1 cellular context compared by ENCODE assay signal in the genomic region with DNA sequence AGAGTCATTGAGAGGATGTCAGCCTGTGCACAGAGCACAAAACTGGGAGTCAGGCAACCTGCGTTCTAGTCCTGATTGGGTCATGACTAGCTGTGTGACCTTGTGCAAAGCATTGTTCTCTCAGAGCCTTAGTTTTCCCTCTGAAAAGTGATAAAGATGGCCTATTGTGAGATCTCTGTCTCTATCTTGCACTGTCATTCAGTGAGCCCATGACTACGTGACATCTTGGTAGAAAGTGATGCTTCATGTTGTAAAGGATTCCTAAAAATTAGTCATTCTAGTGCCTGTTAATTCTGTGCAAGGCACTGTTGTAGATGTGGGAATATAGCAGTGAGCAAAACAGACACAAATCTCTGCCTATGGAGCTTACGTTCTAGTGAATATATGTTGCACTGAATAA.
TF ChIP-seq lines count a peak whose summit lies in the region.

No MANE protein-coding gene starts in this region.

TF ChIP-seq in WTC11, 78 proteins besides CTCF, POLR2A, EP300 and RAD21 (continued from another document):
- TF ChIP-seq, protein P1, sequence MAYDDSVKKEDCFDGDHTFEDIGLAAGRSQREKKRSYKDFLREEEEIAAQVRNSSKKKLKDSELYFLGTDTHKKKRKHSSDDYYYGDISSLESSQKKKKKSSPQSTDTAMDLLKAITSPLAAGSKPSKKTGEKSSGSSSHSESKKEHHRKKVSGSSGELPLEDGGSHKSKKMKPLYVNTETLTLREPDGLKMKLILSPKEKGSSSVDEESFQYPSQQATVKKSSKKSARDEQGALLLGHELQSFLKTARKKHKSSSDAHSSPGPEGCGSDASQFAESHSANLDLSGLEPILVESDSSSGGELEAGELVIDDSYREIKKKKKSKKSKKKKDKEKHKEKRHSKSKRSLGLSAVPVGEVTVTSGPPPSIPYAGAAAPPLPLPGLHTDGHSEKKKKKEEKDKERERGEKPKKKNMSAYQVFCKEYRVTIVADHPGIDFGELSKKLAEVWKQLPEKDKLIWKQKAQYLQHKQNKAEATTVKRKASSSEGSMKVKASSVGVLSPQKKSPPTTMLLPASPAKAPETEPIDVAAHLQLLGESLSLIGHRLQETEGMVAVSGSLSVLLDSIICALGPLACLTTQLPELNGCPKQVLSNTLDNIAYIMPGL (CRISPR knock-in tag; IDR thresholded peaks at IDR 0.05): no peak
